1 cellular context compared by ENCODE assay signal in genomic region chr11:120432056-120433018, GRCh38.
TF ChIP-seq lines count a peak whose summit lies in the region.

No MANE protein-coding gene starts in this region.

TF ChIP-seq in GM12878, 131 proteins besides CTCF, POLR2A, EP300 and RAD21 (continued from another document):
- TF ChIP-seq CEBPZ (IDR thresholded peaks at IDR 0.05; ENCODE audit: low read depth, low read length) (no peak), RUNX3 (IDR thresholded peaks at IDR 0.05; ENCODE audit: low read length) (peak; percentile 31; the same call in 1 of the 2 replicates)
